Comparison of ENCODE assay signal across 30 cellular contexts in the genomic region with DNA sequence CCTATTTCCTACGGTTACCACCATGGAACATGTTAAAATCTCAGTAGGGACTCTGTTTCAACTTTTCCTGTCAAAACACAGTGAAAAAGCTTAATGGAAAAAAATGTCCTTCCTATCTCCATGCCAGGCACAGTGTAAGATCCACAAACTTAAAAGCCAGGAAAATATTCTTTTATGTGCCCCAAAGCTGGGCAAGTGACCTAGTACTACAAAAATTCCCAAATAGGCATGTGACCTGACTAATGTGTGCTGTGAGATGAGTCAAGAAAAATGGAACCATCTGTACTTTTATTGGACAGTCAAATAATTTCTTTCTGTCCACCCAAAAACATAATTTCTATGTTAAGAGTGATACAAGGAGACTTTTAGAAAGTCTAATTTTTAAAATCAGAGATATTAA.
DNase-seq lines count a peak whose midpoint lies in the region; FAIRE-seq and TF ChIP-seq lines count a peak whose summit lies in the region.
"Had no signal": no experiment of that assay in that cellular context is flagged by ENCODE, and none has a peak within 500 bp of the region (broad histone marks: within the 10 kb centered on the region; RNA-seq: fewer than 3 reads in every experiment).

No MANE protein-coding gene starts in this region.

- no peak overlapping the region for H3K4me3 Mint-ChIP-seq in chondrocyte (ENCODE audit: unreplicated experiment)
- H3K4me3 Mint-ChIP-seq: activated CD4-positive, alpha-beta T cell treated with anti-CD3 and anti-CD28 coated beads, Interleukin-2, amount 10 ng/mL, durations not matched to agents 24 days and 14 days; activated CD8-positive, alpha-beta memory T cell treated with anti-CD3 and anti-CD28 coated beads, Interleukin-2, amount 10 ng/mL, durations not matched to agents 7 days and 5 days; activated naive CD8-positive, alpha-beta T cell treated with anti-CD3 and anti-CD28 coated beads for 36 hours; CD14-positive monocyte; naive thymus-derived CD4-positive, alpha-beta T cell; stimulated activated naive CD8-positive, alpha-beta T cell treated with anti-CD3 and anti-CD28 coated beads, Interleukin-15, Interleukin-2, amounts not matched to agents 100 ng/mL and 50 ng/mL, for 24 hours; T-helper 1 cell treated with Interleukin-12 subunit alpha and Interleukin-12 subunit beta and Interleukin-4 antibody, amounts not matched to agents 30 μg/mL and 1 μg/mL, for 36 hours had no signal

- no peaks in the 10 kb centered on the region for H3K9me3 ChIP-seq in osteoblast (ENCODE audit: low read depth, low read length)
- H3K9me3 ChIP-seq: esophagus muscularis mucosa, SJSA1, transverse colon had no signal

- peak overlapping the region; percentile 42 for H3K27ac ChIP-seq in osteoblast (ENCODE audit: low read depth, low read length)
- no peak overlapping the region for H3K27ac ChIP-seq in substantia nigra (ENCODE audit: low read depth, low read length, poor library complexity, severe bottlenecking)
- H3K27ac ChIP-seq: esophagus muscularis mucosa, HL-60, PC-9, SJSA1, transverse colon had no signal

- H3K4me1 ChIP-seq in osteoblast (ENCODE audit: insufficient read depth, low read length), result peaks cover 10% of the 10 kb centered on the region

- H3K27me3 ChIP-seq in osteoblast (ENCODE audit: insufficient read depth, low read length), result no peaks in the 10 kb centered on the region
- H3K27me3 ChIP-seq: esophagus muscularis mucosa, SJSA1, transverse colon had no signal

- TF ChIP-seq CTCF in HFF-Myc (IDR thresholded peaks at IDR 0.05; ENCODE audit: low read depth, low read length, missing control alignments) (no peak), chondrocyte (IDR thresholded peaks at IDR 0.05) (no peak), osteoblast (IDR thresholded peaks at IDR 0.05; ENCODE audit: extremely low read depth, low read depth, low read length) (no peak), D721Med (IDR thresholded peaks at IDR 0.05; ENCODE audit: insufficient read depth, missing control alignments) (no peak)

- H3K27ac Mint-ChIP-seq in chondrocyte (ENCODE audit: unreplicated experiment), result peak overlapping the region; percentile 25
- H3K27ac Mint-ChIP-seq: activated CD4-positive, alpha-beta T cell treated with anti-CD3 and anti-CD28 coated beads, Interleukin-2, amount 10 ng/mL, durations not matched to agents 24 days and 14 days; activated CD8-positive, alpha-beta memory T cell treated with anti-CD3 and anti-CD28 coated beads, Interleukin-2, amount 10 ng/mL, durations not matched to agents 7 days and 5 days; activated naive CD8-positive, alpha-beta T cell treated with anti-CD3 and anti-CD28 coated beads for 36 hours; CD14-positive monocyte; naive thymus-derived CD4-positive, alpha-beta T cell; stimulated activated naive CD8-positive, alpha-beta T cell treated with anti-CD3 and anti-CD28 coated beads, Interleukin-15, Interleukin-2, amounts not matched to agents 100 ng/mL and 50 ng/mL, for 24 hours; T-helper 1 cell treated with Interleukin-12 subunit alpha and Interleukin-12 subunit beta and Interleukin-4 antibody, amounts not matched to agents 30 μg/mL and 1 μg/mL, for 36 hours had no signal

- H4K20me1 ChIP-seq in osteoblast (ENCODE audit: insufficient read depth, low read length), result no peaks in the 10 kb centered on the region

- H3K4me3 ChIP-seq in HFF-Myc (replicated peaks; ENCODE audit: low read depth, low read length) (no peak overlapping the region), osteoblast (ENCODE audit: insufficient read depth, low read length) (no peak overlapping the region)
- H3K4me3 ChIP-seq: esophagus muscularis mucosa, PC-9, SJSA1, transverse colon had no signal

- H3K36me3 ChIP-seq in osteoblast (ENCODE audit: insufficient read depth, low read length), result no peaks in the 10 kb centered on the region
- H3K36me3 ChIP-seq: esophagus muscularis mucosa, SJSA1, transverse colon had no signal

- no peaks in the 10 kb centered on the region for H3K79me2 ChIP-seq in osteoblast (ENCODE audit: insufficient read depth, low read length)

- no peaks in the 10 kb centered on the region for H3K27me3 Mint-ChIP-seq in chondrocyte (ENCODE audit: low read depth)
- H3K27me3 Mint-ChIP-seq: activated CD4-positive, alpha-beta T cell treated with anti-CD3 and anti-CD28 coated beads, Interleukin-2, amount 10 ng/mL, durations not matched to agents 24 days and 14 days; activated CD8-positive, alpha-beta memory T cell treated with anti-CD3 and anti-CD28 coated beads, Interleukin-2, amount 10 ng/mL, durations not matched to agents 7 days and 5 days; activated naive CD8-positive, alpha-beta T cell treated with anti-CD3 and anti-CD28 coated beads for 36 hours; naive thymus-derived CD4-positive, alpha-beta T cell; stimulated activated naive CD8-positive, alpha-beta T cell treated with anti-CD3 and anti-CD28 coated beads, Interleukin-15, Interleukin-2, amounts not matched to agents 100 ng/mL and 50 ng/mL, for 24 hours had no signal

- H3K9me3 Mint-ChIP-seq in chondrocyte (ENCODE audit: low read depth), result peaks cover 3% of the 10 kb centered on the region
- H3K9me3 Mint-ChIP-seq: activated CD4-positive, alpha-beta T cell treated with anti-CD3 and anti-CD28 coated beads, Interleukin-2, amount 10 ng/mL, durations not matched to agents 24 days and 14 days; activated naive CD8-positive, alpha-beta T cell treated with anti-CD3 and anti-CD28 coated beads for 36 hours; CD14-positive monocyte; stimulated activated naive CD8-positive, alpha-beta T cell treated with anti-CD3 and anti-CD28 coated beads, Interleukin-15, Interleukin-2, amounts not matched to agents 100 ng/mL and 50 ng/mL, for 24 hours; T-helper 1 cell treated with Interleukin-12 subunit alpha and Interleukin-12 subunit beta and Interleukin-4 antibody, amounts not matched to agents 30 μg/mL and 1 μg/mL, for 36 hours had no signal

- H2AFZ ChIP-seq in osteoblast (ENCODE audit: low read length), result no peak overlapping the region
- H2AFZ ChIP-seq: PC-9 had no signal

- H3K4me1 Mint-ChIP-seq in chondrocyte (ENCODE audit: low read depth), result peaks cover 25% of the 10 kb centered on the region

- DNase-seq in AG08396 (ENCODE audit: low spot score) (peak; percentile 4), HFF-Myc (ENCODE audit: extremely low read depth, low read depth) (peak; percentile 14), chondrocyte (ENCODE audit: low spot score) (no peak), osteoblast (ENCODE audit: insufficient read length, low spot score, missing footprints) (peak; percentile 44), NK-92 (lab: John Stamatoyannopoulos, UW; ENCODE audit: unreplicated experiment) (no peak), DMS 273 (lab: John Stamatoyannopoulos, UW; ENCODE audit: unreplicated experiment) (no peak), D721Med (ENCODE audit: insufficient read length, low spot score) (no peak), substantia nigra (lab: John Stamatoyannopoulos, UW) (no peak)
- DNase-seq: ACHN; activated CD4-positive, alpha-beta T cell treated with anti-CD3 and anti-CD28 coated beads, Interleukin-2, amount 10 ng/mL, durations not matched to agents 24 days and 14 days; activated CD8-positive, alpha-beta memory T cell treated with anti-CD3 and anti-CD28 coated beads, Interleukin-2, amount 10 ng/mL, durations not matched to agents 7 days and 5 days; activated naive CD8-positive, alpha-beta T cell treated with anti-CD3 and anti-CD28 coated beads for 36 hours; DMS 273 treated with DMSO at 0.1 percent for 48 hours; effector memory CD4-positive, alpha-beta T cell; GDM1; naive thymus-derived CD4-positive, alpha-beta T cell; NCI-H1105 treated with DMSO at 0.1 percent for 48 hours; NCI-H2081 treated with DMSO at 0.1 percent for 48 hours; NCI-H446; occipital lobe; PC-9; stimulated activated CD4-positive, alpha-beta T cell treated with anti-CD3 and anti-CD28 coated beads, Interleukin-12 subunit alpha, Interleukin-12 subunit beta, amount 100 ng/mL, for 4 hours; stimulated activated CD4-positive, alpha-beta T cell treated with anti-CD3 and anti-CD28 coated beads, Interleukin-4, amount 100 ng/mL, for 4 hours; transverse colon had no signal

- FAIRE-seq in D721Med (lab: Jason Lieb, UNC), result no peak

- no peaks in the 10 kb centered on the region for H3K36me3 Mint-ChIP-seq in chondrocyte (ENCODE audit: low read depth)

- H3K4me2 ChIP-seq in osteoblast (ENCODE audit: insufficient read depth, low read length), result no peak overlapping the region
- H3K4me2 ChIP-seq: PC-9 had no signal

Comparison
In these comparisons a context has a peak if more than half of its experiments do, and no peak if none do; other contexts are left out.
1. DNase-seq: peak in AG08396 (single experiment), HFF-Myc (single experiment) and osteoblast (single experiment); none in chondrocyte (single experiment), NK-92 (single experiment), DMS 273 (single experiment), D721Med (single experiment) and substantia nigra (0 of 49).